Comparison of ENCODE assay signal across 8 cellular contexts in the genomic region with DNA sequence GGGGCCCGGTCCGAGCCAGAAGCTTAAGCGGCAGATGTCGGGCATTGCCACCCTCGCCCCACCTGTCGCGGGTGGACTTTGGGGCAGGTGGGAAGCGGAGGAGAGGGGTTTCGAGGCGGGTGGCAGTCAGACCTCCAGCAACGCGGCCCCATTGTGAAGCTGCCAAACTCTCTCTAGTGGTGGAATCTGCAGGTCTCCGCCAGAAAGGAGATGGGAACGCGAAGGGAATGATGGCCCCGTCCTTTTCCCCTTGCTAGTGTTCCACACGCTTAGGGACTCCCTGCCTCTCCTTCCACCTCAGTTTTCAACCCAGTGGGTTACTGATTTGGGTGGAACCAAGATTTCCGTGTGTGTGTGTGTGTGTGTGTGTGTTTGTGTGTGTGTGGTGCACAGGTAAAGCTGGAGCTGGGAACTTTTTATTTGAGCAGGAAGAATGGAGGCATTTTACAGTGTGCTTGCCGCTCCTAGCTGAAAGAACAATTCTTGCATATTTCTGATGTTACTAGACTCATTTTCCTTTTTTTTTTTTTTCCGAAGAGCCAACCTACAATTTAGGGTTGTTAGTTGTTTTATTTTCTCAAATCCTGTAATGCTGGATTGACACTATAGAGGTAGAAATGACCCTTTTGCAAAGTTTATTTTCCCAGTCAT. TPM values are rescaled to one million over a fixed set of nuclear protein-coding genes. Genes with fewer than 3 reads are reported as not detected.
DNase-seq lines count a peak whose midpoint lies in the region; ATAC-seq and TF ChIP-seq lines count a peak whose summit lies in the region.

No MANE protein-coding gene starts in this region.

- ATAC-seq in body of pancreas, result no peak

- H3K4me1 ChIP-seq in body of pancreas (peaks cover 45% of the 10 kb centered on the region), spleen (peaks cover 0 to 50% (median 27%) of the 10 kb centered on the region in 6 donors)

- intact Hi-C loops in body of pancreas (cut with DNase I) (no loop called here), spleen (cut with DNase I; ENCODE audit: low total_unique reads) (no loop called here)

- H3K27me3 ChIP-seq in body of pancreas (no peaks in the 10 kb centered on the region), spleen (replicated peaks in 1 of 7) (no peaks in the 10 kb centered on the region)

- H3K27ac ChIP-seq in body of pancreas (peak overlapping the region; percentile 87 to 93 (median 92)), spleen (peak overlapping the region; percentile 85 to 96 (median 87))

- WGBS in body of pancreas, 2 donors, result 0 to 1% methylated on average over 9 to 20 of the region's 20 CpGs
- WGBS in spleen, 5 donors, result 2 to 5% (median 3%) methylated on average over 11 to 20 of the region's 20 CpGs

- H3K36me3 ChIP-seq in body of pancreas (replicated peaks in 1 of 2; ENCODE audit: insufficient read depth in 1 of 2, low read depth in 2 of 2) (no peaks in the 10 kb centered on the region), spleen (no peaks in the 10 kb centered on the region)

- H3K4me3 ChIP-seq in body of pancreas, result peak overlapping the region; percentile 97 to 100
- H3K4me3 ChIP-seq in spleen, result peak overlapping the region; percentile 85 to 100 (median 96)

- TF ChIP-seq POLR2A in body of pancreas (IDR thresholded peaks at IDR 0.05), result peak in 1 of 3 donors; percentile 9
- TF ChIP-seq POLR2A in spleen (IDR thresholded peaks at IDR 0.05), result no peak

- DNase-seq in stimulated activated CD4-positive, alpha-beta T cell treated with anti-CD3 and anti-CD28 coated beads, Interleukin-2, amount 100 ng/mL, for 48 hours, result peak; percentile 5 to 36
- DNase-seq in stimulated activated CD4-positive, alpha-beta T cell treated with anti-CD3 and anti-CD28 coated beads, Interleukin-15, amount 100 ng/mL, for 24 hours, result no peak
- peak; percentile 28 for DNase-seq in NCI-H526 treated with DMSO at 0.1 percent for 48 hours (lab: John Stamatoyannopoulos, UW)
- DNase-seq in body of pancreas, result no peak
- DNase-seq in iris pigment epithelial cell (ENCODE audit: low read depth), result peak; percentile 41
- DNase-seq in spleen, result no peak
- no peak for DNase-seq in stimulated activated CD4-positive, alpha-beta T cell treated with anti-CD3 and anti-CD28 coated beads, Interleukin-2, amount 100 ng/mL, for 24 hours
- DNase-seq in SKM-1 treated with dmso at 0.1 percent for 144 hours (lab: John Stamatoyannopoulos, UW; ENCODE audit: unreplicated experiment), result no peak

- TF ChIP-seq CTCF in body of pancreas (IDR thresholded peaks at IDR 0.05), result no peak
- TF ChIP-seq CTCF in spleen (IDR thresholded peaks at IDR 0.05 in 8 of 11, conservative IDR thresholded peaks at IDR 0.05 in 3 of 11), result no peak

- no peaks in the 10 kb centered on the region for H3K9me3 ChIP-seq in body of pancreas
- no peaks in the 10 kb centered on the region for H3K9me3 ChIP-seq in spleen

RNA-seq across cellular contexts. Expression of a gene that starts 1.3 kb away (rescaled TPM):
- total RNA-seq in body of pancreas (1 to 10 TPM; 6.2 to 6.3 TPM), spleen (10 to 100 TPM in 1 of 7 donors, 1 to 10 TPM in 6; 3.0 to 11.7 (median 4.1) TPM)
- polyA plus RNA-seq in spleen, result 1 to 10 TPM; 1.5 to 3.6 (median 2.4) TPM

Comparison
In these comparisons a context has a peak if more than half of its experiments do, and no peak if none do; other contexts are left out.
1. DNase-seq: peak in stimulated activated CD4-positive, alpha-beta T cell treated with anti-CD3 and anti-CD28 coated beads, Interleukin-2, amount 100 ng/mL, for 48 hours (2 of 2), NCI-H526 treated with DMSO at 0.1 percent for 48 hours (single experiment) and iris pigment epithelial cell (single experiment); none in stimulated activated CD4-positive, alpha-beta T cell treated with anti-CD3 and anti-CD28 coated beads, Interleukin-15, amount 100 ng/mL, for 24 hours (single experiment), body of pancreas (0 of 4), spleen (single experiment), stimulated activated CD4-positive, alpha-beta T cell treated with anti-CD3 and anti-CD28 coated beads, Interleukin-2, amount 100 ng/mL, for 24 hours (0 of 2) and SKM-1 treated with dmso at 0.1 percent for 144 hours (single experiment).